7 cellular contexts compared by ENCODE assay signal in the genomic region with DNA sequence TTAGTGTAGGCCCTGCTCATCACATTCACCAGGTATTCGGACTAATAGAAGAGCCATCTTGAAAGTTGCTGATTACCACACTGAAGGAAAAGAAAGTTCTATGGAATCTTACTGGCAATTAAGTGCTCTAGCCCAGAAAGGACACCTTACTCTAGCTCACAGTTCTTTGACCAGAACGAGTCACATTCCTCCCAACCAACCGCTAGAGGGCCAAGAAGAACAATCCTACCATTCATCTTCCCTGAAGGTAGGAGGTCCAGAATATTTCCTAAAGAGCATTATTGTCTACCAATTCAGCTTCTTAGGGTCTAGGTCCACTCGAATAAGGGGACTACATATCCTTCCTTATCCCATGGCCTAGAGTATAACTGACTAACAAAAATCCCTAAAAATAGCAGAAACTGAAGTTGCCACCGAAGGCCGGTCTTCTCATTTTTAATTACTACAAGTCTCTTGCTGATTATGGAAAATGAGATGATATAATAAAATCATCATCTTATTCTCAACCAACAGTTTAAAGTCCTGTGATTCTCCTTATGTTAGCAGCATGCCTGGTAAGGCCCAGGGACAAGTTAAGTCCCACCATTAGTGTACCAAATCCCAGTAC. TPM values are rescaled to one million over a fixed set of nuclear protein-coding genes. Genes with fewer than 3 reads are reported as not detected.
DNase-seq lines count a peak whose midpoint lies in the region; ATAC-seq and TF ChIP-seq lines count a peak whose summit lies in the region.

No MANE protein-coding gene starts in this region.

- H2AK5ac ChIP-seq in trophoblast cell (ENCODE audit: low read length), result no peak overlapping the region

- WGBS in trophoblast cell (ENCODE audit: extremely low coverage, insufficient coverage, insufficient read length), result no CpG with 5 or more reads among the region's 6 CpGs

- H3K4ac ChIP-seq in trophoblast cell (ENCODE audit: low read depth, low read length), result no peak overlapping the region

- H4K91ac ChIP-seq in trophoblast cell (ENCODE audit: low read depth, low read length), result no peak overlapping the region

- H2BK120ac ChIP-seq in trophoblast cell (ENCODE audit: insufficient read depth, low read length, poor library complexity), result no peak overlapping the region

- peak; percentile 92 for TF ChIP-seq CTCF in fibroblast of pulmonary artery (IDR thresholded peaks at IDR 0.05; ENCODE audit: low read length, missing control alignments)

- no peaks in the 10 kb centered on the region for H3K27me3 ChIP-seq in trophoblast cell (ENCODE audit: insufficient read depth, low read length)

- no peak overlapping the region for H3K23ac ChIP-seq in trophoblast cell (ENCODE audit: low read length)

- no peak overlapping the region for H4K8ac ChIP-seq in trophoblast cell (ENCODE audit: low read depth, low read length)

- no peak overlapping the region for H3K18ac ChIP-seq in trophoblast cell (ENCODE audit: low read length)

- H3K36me3 ChIP-seq in trophoblast cell (ENCODE audit: control insufficient read depth in 1 of 2, insufficient read depth in 2 of 2, low read length in 2 of 2), result no peaks in the 10 kb centered on the region

- no peak overlapping the region for H3K9ac ChIP-seq in trophoblast cell (ENCODE audit: low read length)

- in situ Hi-C loops in SK-MEL-5 (cut with HindIII; ENCODE audit: low pct_unique_long_range_greater_than_20kb, low sequenced_read_pairs), result no loop called here

- peak; percentile 35 for DNase-seq in EL
- DNase-seq in SK-MEL-5 (ENCODE audit: low read depth, low spot score), result peak; percentile 82
- peak; percentile 62 for DNase-seq in fibroblast of pulmonary artery (ENCODE audit: low read depth)
- DNase-seq in trophoblast cell, result peak; percentile 25 to 75
- DNase-seq in activated gamma-delta T cell (lab: John Stamatoyannopoulos, UW), result no peak

- H3K79me2 ChIP-seq in trophoblast cell (ENCODE audit: control insufficient read depth, insufficient read depth, low read length, poor library complexity), result no peaks in the 10 kb centered on the region

- H3K4me2 ChIP-seq in trophoblast cell (ENCODE audit: low read length), result no peak overlapping the region

- no peak overlapping the region for H3K4me3 ChIP-seq in fibroblast of pulmonary artery (replicated peaks; ENCODE audit: low read depth, low read length)
- H3K4me3 ChIP-seq in trophoblast cell (ENCODE audit: low read depth, low read length), result no peak overlapping the region

- no peak overlapping the region for H4K12ac ChIP-seq in trophoblast cell (ENCODE audit: low read depth, low read length)

- no peak overlapping the region for H2BK12ac ChIP-seq in trophoblast cell (ENCODE audit: low read length)

- H3K79me1 ChIP-seq in trophoblast cell (ENCODE audit: low read length), result no peaks in the 10 kb centered on the region

- no peak overlapping the region for H3K27ac ChIP-seq in trophoblast cell (ENCODE audit: low read depth, low read length)

- no peaks in the 10 kb centered on the region for H3K4me1 ChIP-seq in trophoblast cell (ENCODE audit: control insufficient read depth in 1 of 2, insufficient read depth in 2 of 2, low read length in 2 of 2)

- no peaks in the 10 kb centered on the region for H3K9me3 ChIP-seq in trophoblast cell (ENCODE audit: insufficient read depth, low read depth, low read length)

- ATAC-seq in GM19397 (IDR thresholded peaks at IDR 0.05; ENCODE audit: unreplicated experiment) (peak; percentile 58), HG03460 (IDR thresholded peaks at IDR 0.05; ENCODE audit: unreplicated experiment) (peak; percentile 59)

- H3K14ac ChIP-seq in trophoblast cell (ENCODE audit: low read length), result no peak overlapping the region

- H2AFZ ChIP-seq in trophoblast cell (ENCODE audit: insufficient read depth, low read length, poor library complexity), result no peak overlapping the region

- H2BK5ac ChIP-seq in trophoblast cell (ENCODE audit: low read depth, low read length, poor library complexity), result no peak overlapping the region

RNA-seq across cellular contexts. Expression of gene FMO1, which starts 2.7 kb away (rescaled TPM):
- total RNA-seq in SK-MEL-5 (2014; rRNA removed; shearing (Covaris generic)), result not detected in 2 replicates
- not detected in 2 replicates for polyA plus RNA-seq in SK-MEL-5 (2015; cell fraction: cytosol; rRNA removed)
- polyA plus RNA-seq in SK-MEL-5 (2015; cell fraction: nucleus; rRNA removed), result not detected in 2 replicates
- 0.06 and 0.07 TPM in 2 replicates for polyA plus RNA-seq in trophoblast cell (2013)
